Comparison of ENCODE assay signal across 28 cellular contexts in the genomic region with DNA sequence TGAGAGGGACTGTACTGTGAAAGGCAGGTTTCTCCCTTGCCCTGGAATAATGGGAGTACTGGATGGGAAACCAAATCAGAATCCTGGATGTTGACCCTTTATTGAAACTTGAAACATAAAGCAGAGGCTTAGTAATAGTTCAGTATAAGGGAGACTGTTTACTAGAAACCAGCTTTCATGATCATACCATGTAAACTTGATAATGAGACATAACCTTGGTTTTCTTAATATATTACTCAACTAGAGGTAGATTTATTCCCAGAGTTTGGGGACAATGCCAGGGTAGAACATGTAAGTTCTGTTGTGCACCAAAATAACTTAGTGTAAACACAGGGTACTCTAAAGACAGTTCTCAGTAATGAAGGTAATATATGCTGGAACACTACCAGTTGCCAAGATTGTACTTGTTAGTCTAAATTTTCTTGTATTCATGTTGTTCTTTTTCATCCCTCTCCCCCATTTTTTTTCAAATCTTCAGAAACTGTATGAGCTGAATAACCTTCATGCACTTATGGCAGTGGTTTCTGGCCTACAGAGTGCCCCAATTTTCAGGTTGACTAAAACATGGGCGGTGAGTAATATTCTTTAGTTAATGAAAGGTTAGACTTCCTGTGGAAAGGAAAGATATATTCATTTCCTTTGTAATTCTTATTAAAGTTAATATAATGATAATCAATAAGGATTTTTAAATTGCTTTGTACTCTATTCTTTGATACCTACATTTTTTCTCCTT. TPM values are rescaled to one million over a fixed set of nuclear protein-coding genes. Genes with fewer than 3 reads are reported as not detected.
DNase-seq lines count a peak whose midpoint lies in the region; ATAC-seq and TF ChIP-seq lines count a peak whose summit lies in the region.
"Had no signal": no experiment of that assay in that cellular context is flagged by ENCODE, and none has a peak within 500 bp of the region (broad histone marks: within the 10 kb centered on the region; RNA-seq: fewer than 3 reads in every experiment).

No MANE protein-coding gene starts in this region.

- H3K4me1 Mint-ChIP-seq in activated T-cell treated with anti-CD3 and anti-CD28 coated beads, Interleukin-2, amount 50 U/mL, for 24 hours (ENCODE audit: low read depth) = peaks cover 18% of the 10 kb centered on the region
- H3K4me1 Mint-ChIP-seq in progenitor cell of endocrine pancreas (ENCODE audit: low read depth) = peaks cover 7% of the 10 kb centered on the region
- H3K4me1 Mint-ChIP-seq in type B pancreatic cell (ENCODE audit: unreplicated experiment) = peaks cover 8% of the 10 kb centered on the region

- peak overlapping the region; percentile 77 for H3K27ac Mint-ChIP-seq in activated T-cell treated with anti-CD3 and anti-CD28 coated beads, Interleukin-2, amount 50 U/mL, for 24 hours
- H3K27ac Mint-ChIP-seq in progenitor cell of endocrine pancreas (peak overlapping the region; percentile 13), type B pancreatic cell (no peak overlapping the region)
- H3K27ac Mint-ChIP-seq: activated CD4-positive, alpha-beta T cell treated with anti-CD3 and anti-CD28 coated beads, Interleukin-2, amount 10 ng/mL, durations not matched to agents 24 days and 14 days; dendritic cell treated with granulocyte-macrophage colony-stimulating factor and Interleukin-4, amounts not matched to agents 40 ng/mL and 50 ng/mL, for 4 days; T-cell had no signal

- TF ChIP-seq POLR2A in GM18505 (IDR thresholded peaks at IDR 0.05; ENCODE audit: borderline replicate concordance, extremely low read depth, insufficient read depth, insufficient read length) = no peak

- H3K27me3 Mint-ChIP-seq in activated T-cell treated with anti-CD3 and anti-CD28 coated beads, Interleukin-2, amount 50 U/mL, for 24 hours = no peaks in the 10 kb centered on the region
- H3K27me3 Mint-ChIP-seq in progenitor cell of endocrine pancreas (no peaks in the 10 kb centered on the region), type B pancreatic cell (no peaks in the 10 kb centered on the region)
- H3K27me3 Mint-ChIP-seq: activated CD4-positive, alpha-beta T cell treated with anti-CD3 and anti-CD28 coated beads, Interleukin-2, amount 10 ng/mL, durations not matched to agents 24 days and 14 days; dendritic cell treated with granulocyte-macrophage colony-stimulating factor and Interleukin-4, amounts not matched to agents 40 ng/mL and 50 ng/mL, for 4 days; T-cell had no signal

- DNase-seq in activated T-cell treated with anti-CD3 and anti-CD28 coated beads, Interleukin-2, amount 50 U/mL, for 24 hours = no peak
- DNase-seq in activated T-cell treated with anti-CD3 and anti-CD28 coated beads for 4 hours (no peak), progenitor cell of endocrine pancreas (ENCODE audit: low spot score, unreplicated experiment) (no peak), type B pancreatic cell (ENCODE audit: extremely low spot score, unreplicated experiment) (no peak), cerebellar cortex (ENCODE audit: low spot score) (no peak)
- DNase-seq: activated CD4-positive, alpha-beta T cell treated with anti-CD3 and anti-CD28 coated beads, Interleukin-2, amount 10 ng/mL, durations not matched to agents 24 days and 14 days; activated CD8-positive, alpha-beta memory T cell treated with anti-CD3 and anti-CD28 coated beads, Interleukin-2, amount 50 U/mL, for 4 hours; activated gamma-delta T cell; aorta; Calu3; GOT3; KBM-7; left cardiac atrium; mesenchymal stem cell; MM.1S; NCI-H1436; NCI-H2107; NCI-H510A; NK-92 treated with Interleukin-12 subunit alpha and Interleukin-12 subunit beta, amount 100 ng/mL, for 24 hours; nucleus accumbens; Peyer's patch; retina; T-cell had no signal

- ATAC-seq in GM19395 (IDR thresholded peaks at IDR 0.05; ENCODE audit: unreplicated experiment) (peak; percentile 61), HG03442 (IDR thresholded peaks at IDR 0.05; ENCODE audit: unreplicated experiment) (peak; percentile 43), GM18505 (IDR thresholded peaks at IDR 0.05; ENCODE audit: unreplicated experiment) (no peak)
- ATAC-seq: A549, left cardiac atrium, T-cell had no signal

- H3K9me3 Mint-ChIP-seq in activated T-cell treated with anti-CD3 and anti-CD28 coated beads, Interleukin-2, amount 50 U/mL, for 24 hours = no peaks in the 10 kb centered on the region
- H3K9me3 Mint-ChIP-seq in progenitor cell of endocrine pancreas (ENCODE audit: low read depth) (peaks cover 17% of the 10 kb centered on the region), type B pancreatic cell (peaks cover 12% of the 10 kb centered on the region)
- H3K9me3 Mint-ChIP-seq: dendritic cell treated with granulocyte-macrophage colony-stimulating factor and Interleukin-4, amounts not matched to agents 40 ng/mL and 50 ng/mL, for 4 days had no signal

- H3K36me3 Mint-ChIP-seq in activated T-cell treated with anti-CD3 and anti-CD28 coated beads, Interleukin-2, amount 50 U/mL, for 24 hours (ENCODE audit: low read depth) = peaks cover 14% of the 10 kb centered on the region
- H3K36me3 Mint-ChIP-seq in progenitor cell of endocrine pancreas (ENCODE audit: insufficient read depth) = peaks cover 28% of the 10 kb centered on the region
- H3K36me3 Mint-ChIP-seq in type B pancreatic cell = peaks cover 36% of the 10 kb centered on the region

- no peak overlapping the region for H3K4me3 Mint-ChIP-seq in activated T-cell treated with anti-CD3 and anti-CD28 coated beads, Interleukin-2, amount 50 U/mL, for 24 hours
- no peak overlapping the region for H3K4me3 Mint-ChIP-seq in progenitor cell of endocrine pancreas (ENCODE audit: low read depth)
- H3K4me3 Mint-ChIP-seq in type B pancreatic cell = no peak overlapping the region
- H3K4me3 Mint-ChIP-seq: activated CD4-positive, alpha-beta T cell treated with anti-CD3 and anti-CD28 coated beads, Interleukin-2, amount 10 ng/mL, durations not matched to agents 24 days and 14 days; dendritic cell treated with granulocyte-macrophage colony-stimulating factor and Interleukin-4, amounts not matched to agents 40 ng/mL and 50 ng/mL, for 4 days; T-cell had no signal

- TF ChIP-seq CTCF in progenitor cell of endocrine pancreas (IDR thresholded peaks at IDR 0.05; ENCODE audit: unreplicated experiment) (no peak), type B pancreatic cell (conservative IDR thresholded peaks at IDR 0.05) (no peak)

RNA-seq across cellular contexts. Expression of a gene that starts 49.6 kb away (rescaled TPM):
- 0.22 TPM in 1 of 2 replicates, not detected in the other for total RNA-seq in progenitor cell of endocrine pancreas
- total RNA-seq in type B pancreatic cell (ENCODE audit: low replicate concordance) = 0.43 and 17.9 TPM in 2 replicates
- total RNA-seq: activated CD4-positive, alpha-beta T cell treated with anti-CD3 and anti-CD28 coated beads, Interleukin-2, amount 10 ng/mL, durations not matched to agents 24 days and 14 days had no signal
